8 cellular contexts compared by ENCODE assay signal in the genomic region with DNA sequence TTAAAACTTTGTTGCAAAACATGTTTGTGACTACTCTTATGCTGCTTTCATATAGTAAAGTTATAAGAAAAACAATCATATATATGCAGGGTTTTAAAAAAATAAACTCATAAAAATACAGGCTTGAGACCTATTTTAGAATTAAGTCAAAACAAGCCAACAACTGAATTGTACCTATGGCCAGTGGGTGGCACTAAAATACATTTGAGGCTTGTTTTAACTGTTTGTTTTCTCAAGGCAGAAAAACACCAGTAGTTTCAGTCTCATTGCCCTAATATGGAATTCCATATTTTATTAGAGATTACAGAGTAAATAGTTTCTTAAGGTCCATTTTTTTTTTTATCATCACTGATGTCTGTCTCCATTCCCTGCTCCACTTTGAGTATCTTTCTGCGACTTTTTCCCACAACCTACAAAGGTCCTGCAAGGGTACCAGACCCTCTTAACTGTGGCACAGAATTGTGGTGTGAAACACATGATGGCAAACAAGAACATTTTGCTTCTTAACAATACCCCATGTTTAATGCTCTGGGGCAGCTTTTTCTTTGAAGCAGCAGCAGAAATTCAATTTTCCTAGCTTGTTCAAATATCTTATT. TPM values are rescaled to one million over a fixed set of nuclear protein-coding genes. Genes with fewer than 3 reads are reported as not detected.
DNase-seq lines count a peak whose midpoint lies in the region; ATAC-seq and TF ChIP-seq lines count a peak whose summit lies in the region.

No MANE protein-coding gene starts in this region.

- ATAC-seq in left lobe of liver (peak; percentile 57), GM18870 (IDR thresholded peaks at IDR 0.05; ENCODE audit: unreplicated experiment) (no peak), GM18520 (IDR thresholded peaks at IDR 0.05; ENCODE audit: unreplicated experiment) (no peak), GM19397 (IDR thresholded peaks at IDR 0.05; ENCODE audit: unreplicated experiment) (no peak)

- no peak overlapping the region for H3K4me3 ChIP-seq in astrocyte of the spinal cord (ENCODE audit: low read depth, low read length)

- peak; percentile 26 for DNase-seq in stimulated activated CD4-positive, alpha-beta T cell treated with anti-CD3 and anti-CD28 coated beads, Interleukin-2, amount 100 ng/mL, for 4 hours (ENCODE audit: low read depth)
- DNase-seq in stimulated activated CD4-positive, alpha-beta T cell treated with anti-CD3 and anti-CD28 coated beads, Interleukin-12 subunit alpha, Interleukin-12 subunit beta, amount 100 ng/mL, for 4 hours, result no peak
- DNase-seq in LHCN-M2 (ENCODE audit: low read depth) (peak; percentile 58), astrocyte of the spinal cord (ENCODE audit: low read depth, low spot score) (peak; percentile 59), left lobe of liver (ENCODE audit: low spot score) (no peak)

- TF ChIP-seq CTCF in astrocyte of the spinal cord (IDR thresholded peaks at IDR 0.05; ENCODE audit: low read depth, low read length), result peak; percentile 59

- in situ Hi-C loops in astrocyte of the spinal cord (cut with HindIII; ENCODE audit: low sequenced_read_pairs), result no loop called here

RNA-seq across cellular contexts. Expression of a gene that starts 8.5 kb away (rescaled TPM):
- total RNA-seq in LHCN-M2 (2014; rRNA removed) (6.6 and 7.4 TPM in 2 replicates), left lobe of liver (0.28 TPM)
- polyA plus RNA-seq in LHCN-M2 (2012), result 2.1 TPM

RNA-seq across cellular contexts. Expression of a gene that starts 29.6 kb away (rescaled TPM):
- total RNA-seq in LHCN-M2 (2014; rRNA removed) (33.8 and 37.4 TPM in 2 replicates), left lobe of liver (18.8 TPM)
- 8.7 TPM for polyA plus RNA-seq in LHCN-M2 (2012)

RNA-seq across cellular contexts. Expression of a gene that starts 46.7 kb away (rescaled TPM):
- 36.7 and 42.4 TPM in 2 replicates for total RNA-seq in LHCN-M2 (2014; rRNA removed)
- 62.5 TPM for polyA plus RNA-seq in LHCN-M2 (2012)
- 14.3 TPM for total RNA-seq in left lobe of liver

Comparison
In these comparisons a context has a peak if more than half of its experiments do, and no peak if none do; other contexts are left out.
1. DNase-seq: peak in stimulated activated CD4-positive, alpha-beta T cell treated with anti-CD3 and anti-CD28 coated beads, Interleukin-2, amount 100 ng/mL, for 4 hours (single experiment), LHCN-M2 (single experiment) and astrocyte of the spinal cord (single experiment); none in stimulated activated CD4-positive, alpha-beta T cell treated with anti-CD3 and anti-CD28 coated beads, Interleukin-12 subunit alpha, Interleukin-12 subunit beta, amount 100 ng/mL, for 4 hours (single experiment) and left lobe of liver (single experiment).